ENCODE assay signal across 9 cellular contexts in the genomic region with DNA sequence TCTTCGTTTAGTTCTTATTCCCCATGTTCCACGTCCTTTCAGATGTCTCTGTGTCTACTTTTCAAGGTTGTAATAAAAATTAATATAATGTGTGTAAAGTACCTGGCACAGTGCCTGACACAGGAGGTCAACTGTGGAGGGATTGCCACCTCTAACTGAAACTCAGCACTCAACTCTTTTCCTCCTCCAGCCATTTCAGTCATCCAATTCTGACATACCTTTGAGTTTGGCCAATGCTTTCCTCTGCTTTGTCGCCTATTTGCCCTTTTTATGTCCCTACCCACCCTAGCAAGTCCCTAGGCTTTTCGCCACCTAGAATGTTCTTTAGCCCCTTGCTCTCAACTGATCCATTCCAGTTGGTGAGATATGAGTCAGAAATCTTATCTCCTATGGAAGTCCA. TPM values are rescaled to one million over a fixed set of nuclear protein-coding genes. Genes with fewer than 3 reads are reported as not detected.
DNase-seq lines count a peak whose midpoint lies in the region; ATAC-seq and TF ChIP-seq lines count a peak whose summit lies in the region.
"Had no signal": no experiment of that assay in that cellular context is flagged by ENCODE, and none has a peak within 500 bp of the region (broad histone marks: within the 10 kb centered on the region; RNA-seq: fewer than 3 reads in every experiment).

No MANE protein-coding gene starts in this region.

- no peak for TF ChIP-seq CTCF in left ventricle myocardium inferior (IDR thresholded peaks at IDR 0.05; ENCODE audit: borderline replicate concordance)
- no peak for TF ChIP-seq CTCF in astrocyte of the spinal cord (IDR thresholded peaks at IDR 0.05; ENCODE audit: low read depth, low read length)
- no peak for TF ChIP-seq CTCF in left lung (IDR thresholded peaks at IDR 0.05)
- no peak for TF ChIP-seq CTCF in upper lobe of left lung (IDR thresholded peaks at IDR 0.05)

- H3K9me3 ChIP-seq in left ventricle myocardium inferior (replicated peaks) (no peaks in the 10 kb centered on the region), left lung (no peaks in the 10 kb centered on the region), upper lobe of left lung (no peaks in the 10 kb centered on the region)

- WGBS in upper lobe of left lung, 2 donors: 53 to 62% methylated on average over 4 of the region's 4 CpGs

- DNase-seq in left ventricle myocardium inferior (no peak), left cardiac atrium (no peak), astrocyte of the spinal cord (ENCODE audit: low read depth, low spot score) (no peak), left lung (no peak), upper lobe of left lung (no peak), HT-29 (ENCODE audit: low spot score) (no peak), NOMO-1 treated with DMSO at 0.1 percent for 48 hours (lab: John Stamatoyannopoulos, UW; ENCODE audit: unreplicated experiment) (no peak)
- DNase-seq: activated effector memory CD4-positive, alpha-beta T cell treated with anti-CD3 and anti-CD28 coated beads, Interleukin-2, amount 50 U/mL, for 16 hours had no signal

- H3K4me1 ChIP-seq in left ventricle myocardium inferior (peaks cover 41% of the 10 kb centered on the region), left lung (peaks cover 16 to 59% of the 10 kb centered on the region in 2 donors), upper lobe of left lung (peaks cover 30 to 41% (median 32%) of the 10 kb centered on the region in 4 donors)

- in situ Hi-C loops in astrocyte of the spinal cord (cut with HindIII; ENCODE audit: low sequenced_read_pairs): no loop called here

- H3K27me3 ChIP-seq in left ventricle myocardium inferior (ENCODE audit: low read depth): no peaks in the 10 kb centered on the region
- no peaks in the 10 kb centered on the region for H3K27me3 ChIP-seq in left lung
- H3K27me3 ChIP-seq in upper lobe of left lung: no peaks in the 10 kb centered on the region

- ATAC-seq in left cardiac atrium: no peak
- ATAC-seq in left lung: no peak
- ATAC-seq in upper lobe of left lung (ENCODE audit: low FRiP score in 2 of 2): no peak
- no peak for ATAC-seq in GM21423 (IDR thresholded peaks at IDR 0.05; ENCODE audit: unreplicated experiment)

- no peak for TF ChIP-seq POLR2A in upper lobe of left lung (IDR thresholded peaks at IDR 0.05)

- no peak for TF ChIP-seq EP300 in upper lobe of left lung (IDR thresholded peaks at IDR 0.05)

- intact Hi-C loops in left ventricle myocardium inferior (cut with micrococcal nuclease) (no loop called here), left cardiac atrium (cut with DNase I) (no loop called here), left lung (cut with DNase I) (no loop called here)

- peak overlapping the region; percentile 94 for H3K27ac ChIP-seq in left ventricle myocardium inferior (replicated peaks)
- H3K27ac ChIP-seq in left lung: peak overlapping the region in 1 of 2 donors; percentile 93
- H3K27ac ChIP-seq in upper lobe of left lung: peak overlapping the region in 1 of 4 donors; percentile 94

- H3K36me3 ChIP-seq in left ventricle myocardium inferior: peaks cover 26% of the 10 kb centered on the region
- peaks cover 0 to 37% of the 10 kb centered on the region in 2 donors for H3K36me3 ChIP-seq in left lung
- peaks cover 3 to 40% (median 16%) of the 10 kb centered on the region in 4 donors for H3K36me3 ChIP-seq in upper lobe of left lung

- H3K4me3 ChIP-seq in left ventricle myocardium inferior (peak overlapping the region; percentile 92), astrocyte of the spinal cord (ENCODE audit: low read depth, low read length) (peak overlapping the region; percentile 85), left lung (peak overlapping the region; percentile 65 to 70), upper lobe of left lung (peak overlapping the region in 3 of 4 donors; percentile 95 to 96 (median 96))

RNA-seq across cellular contexts. Expression of gene UBE2Z, which starts 1.6 kb away (rescaled TPM):
- 39.4 TPM for total RNA-seq in left ventricle myocardium inferior
- total RNA-seq in left cardiac atrium: 10 to 100 TPM; 42.7 to 51.7 TPM
- total RNA-seq in left lung: 10 to 100 TPM; 65.8 to 70.3 TPM
- 10 to 100 TPM; 38.6 to 79.6 (median 60.7) TPM for total RNA-seq in upper lobe of left lung
- total RNA-seq in HT-29 (2014; rRNA removed; shearing (Covaris generic)): 73.9 and 75.5 TPM in 2 replicates

RNA-seq across cellular contexts. Expression of gene ATP5MC1, which starts 17.2 kb away (rescaled TPM):
- total RNA-seq in left ventricle myocardium inferior (466 TPM), left cardiac atrium (100 to 1,000 TPM; 356 to 396 TPM), left lung (10 to 100 TPM; 56.6 to 83.3 TPM), upper lobe of left lung (10 to 100 TPM; 11.5 to 55.3 (median 43.6) TPM)
- total RNA-seq in HT-29 (2014; rRNA removed; shearing (Covaris generic)): 179 and 187 TPM in 2 replicates

RNA-seq across cellular contexts. Expression of gene SNF8, which starts 34.8 kb away (rescaled TPM):
- total RNA-seq in left ventricle myocardium inferior (111 TPM), left cardiac atrium (100 to 1,000 TPM in 1 of 2 donors, 10 to 100 TPM in 1; 94.7 to 109 TPM), left lung (100 to 1,000 TPM in 1 of 2 donors, 10 to 100 TPM in 1; 95.8 to 109 TPM), upper lobe of left lung (100 to 1,000 TPM in 2 of 6 donors, 10 to 100 TPM in 4; 76.5 to 110 (median 89.7) TPM)
- total RNA-seq in HT-29 (2014; rRNA removed; shearing (Covaris generic)): 93.9 and 141 TPM in 2 replicates

RNA-seq across cellular contexts. Expression of gene GIP, which starts 58.6 kb away (rescaled TPM):
- total RNA-seq in left ventricle myocardium inferior: not detected
- total RNA-seq in left cardiac atrium: not detected
- total RNA-seq in left lung: not detected
- not detected for total RNA-seq in upper lobe of left lung
- not detected in 2 replicates for total RNA-seq in HT-29 (2014; rRNA removed; shearing (Covaris generic))
